ENCODE assay signal across 7 cellular contexts in genomic region chr6:31652925-31653724, GRCh38.
DNase-seq lines count a peak whose midpoint lies in the region; ATAC-seq, FAIRE-seq and TF ChIP-seq lines count a peak whose summit lies in the region.

No MANE protein-coding gene starts in this region.

- FAIRE-seq in HTR-8/SVneo (lab: Jason Lieb, UNC): no peak

- ATAC-seq in GM21390 (IDR thresholded peaks at IDR 0.05; ENCODE audit: unreplicated experiment) (peak; percentile 41), SK-N-SH treated with all-trans-retinoic acid at 6 μM for 48 hours (peak; percentile 77)

- DNase-seq in HTR-8/SVneo (ENCODE audit: insufficient read length, low spot score): peak; percentile 90
- DNase-seq in caudate nucleus (lab: John Stamatoyannopoulos, UW): peak in 43 of 61 donors; percentile 58 to 97 (median 89)
- DNase-seq in kidney tubule cell (ENCODE audit: low spot score): peak; percentile 91
- peak; percentile 85 for DNase-seq in stimulated activated CD4-positive, alpha-beta T cell treated with anti-CD3 and anti-CD28 coated beads, Interleukin-2, amount 100 ng/mL, for 4 hours (ENCODE audit: low read depth)

- H3K4me3 ChIP-seq in GM08714 (ENCODE audit: low read length): peak overlapping the region; percentile 71

- H3K27ac ChIP-seq in caudate nucleus (ENCODE audit: low read depth, low read length): peak overlapping the region; percentile 100

TF ChIP-seq in SK-N-SH treated with all-trans-retinoic acid at 6 μM for 48 hours, 23 proteins besides CTCF, POLR2A, EP300 and RAD21:
- TF ChIP-seq PATZ1 (CRISPR knock-in tag; IDR thresholded peaks at IDR 0.05; ENCODE audit: borderline replicate concordance): no peak
- TF ChIP-seq ZFP3 (CRISPR knock-in tag; IDR thresholded peaks at IDR 0.05): no peak
- TF ChIP-seq CREB5 (CRISPR knock-in tag; IDR thresholded peaks at IDR 0.05; ENCODE audit: low read depth): no peak
- TF ChIP-seq PPARA (CRISPR knock-in tag; IDR thresholded peaks at IDR 0.05; ENCODE audit: borderline replicate concordance): no peak
- no peak for TF ChIP-seq ZNF565 (CRISPR knock-in tag; conservative IDR thresholded peaks at IDR 0.05; ENCODE audit: low read depth)
- no peak for TF ChIP-seq RARB (CRISPR knock-in tag; IDR thresholded peaks at IDR 0.05)
- TF ChIP-seq ISL1 (CRISPR knock-in tag; IDR thresholded peaks at IDR 0.05): no peak
- TF ChIP-seq TCF4 (CRISPR knock-in tag; IDR thresholded peaks at IDR 0.05; ENCODE audit: borderline replicate concordance): no peak
- TF ChIP-seq TOX (CRISPR knock-in tag; IDR thresholded peaks at IDR 0.05; ENCODE audit: borderline replicate concordance): no peak
TF ChIP-seq in SK-N-SH treated with all-trans-retinoic acid at 6 μM for 48 hours: peak in this region for 0.

Comparison
In these comparisons a context has a peak if more than half of its experiments do, and no peak if none do; other contexts are left out.
1. Peak in every context shown above with its lines: DNase-seq, ATAC-seq, H3K4me3 ChIP-seq and H3K27ac ChIP-seq.